Comparison of ENCODE assay signal across 24 cellular contexts in genomic region chr6:15602144-15602543, GRCh38.
DNase-seq lines count a peak whose midpoint lies in the region; ATAC-seq and TF ChIP-seq lines count a peak whose summit lies in the region.
"Had no signal": no experiment of that assay in that cellular context is flagged by ENCODE, and none has a peak within 500 bp of the region (broad histone marks: within the 10 kb centered on the region; RNA-seq: fewer than 3 reads in every experiment).

No MANE protein-coding gene starts in this region.

- no peaks in the 10 kb centered on the region for H3K4me1 ChIP-seq in right atrium auricular region
- H3K4me1 ChIP-seq: ascending aorta, HAP-1, tibial nerve had no signal

- no peak overlapping the region for H3K27ac Mint-ChIP-seq in stimulated activated effector memory CD8-positive, alpha-beta T cell treated with anti-CD3 and anti-CD28 coated beads, Interleukin-12 subunit alpha, Interleukin-12 subunit beta, amount 100 ng/mL, for 72 hours
- no peak overlapping the region for H3K27ac Mint-ChIP-seq in activated T-helper 17 cell treated with anti-CD3 and anti-CD28 coated beads, Interleukin-2, amount 50 U/mL, for 72 hours
- H3K27ac Mint-ChIP-seq: activated naive CD8-positive, alpha-beta T cell treated with anti-CD3 and anti-CD28 coated beads, Interleukin-2, amount 10 ng/mL, durations not matched to agents 7 days and 5 days; activated T-helper 2 cell treated with anti-CD3 and anti-CD28 coated beads, Interferon-gamma antibody, Interleukin-2, Interleukin-4, amounts not matched to agents 10 μg/mL and 5 μg/mL and 100 μg/mL, durations not matched to agents 14 hours and 24 hours and 36 hours; natural killer cell treated with Interleukin-12 subunit alpha and Interleukin-12 subunit beta and Interleukin-15 and Interleukin-18, amount 100 ng/mL, for 72 hours had no signal

- H3K27me3 Mint-ChIP-seq in activated T-helper 17 cell treated with anti-CD3 and anti-CD28 coated beads, Interleukin-2, amount 50 U/mL, for 72 hours, result no peaks in the 10 kb centered on the region
- H3K27me3 Mint-ChIP-seq: activated naive CD8-positive, alpha-beta T cell treated with anti-CD3 and anti-CD28 coated beads, Interleukin-2, amount 10 ng/mL, durations not matched to agents 7 days and 5 days; natural killer cell treated with Interleukin-12 subunit alpha and Interleukin-12 subunit beta and Interleukin-15 and Interleukin-18, amount 100 ng/mL, for 72 hours had no signal

- no peak overlapping the region for H3K4me3 ChIP-seq in right atrium auricular region
- no peak overlapping the region for H3K4me3 ChIP-seq in epithelial cell of esophagus (ENCODE audit: low read length)
- H3K4me3 ChIP-seq: ascending aorta, cardiac muscle cell, gastrocnemius medialis, HAP-1, tibial nerve had no signal

- TF ChIP-seq CTCF in right atrium auricular region (IDR thresholded peaks at IDR 0.05) (no peak), epithelial cell of esophagus (IDR thresholded peaks at IDR 0.05; ENCODE audit: insufficient read depth, low read depth, low read length, missing control alignments) (no peak)

- ATAC-seq in Right ventricle myocardium superior (ENCODE audit: poor library complexity), result peak; percentile 38
- peak; percentile 43 for ATAC-seq in stimulated activated effector memory CD8-positive, alpha-beta T cell treated with anti-CD3 and anti-CD28 coated beads, Interleukin-12 subunit alpha, Interleukin-12 subunit beta, amount 100 ng/mL, for 72 hours
- ATAC-seq in activated T-helper 17 cell treated with anti-CD3 and anti-CD28 coated beads, Interleukin-2, amount 50 U/mL, for 72 hours (replicated peaks), result no peak
- ATAC-seq: gastrocnemius medialis; natural killer cell treated with Interleukin-12 subunit alpha and Interleukin-12 subunit beta and Interleukin-15 and Interleukin-18, amount 100 ng/mL, for 72 hours had no signal

- intact Hi-C loops in Right ventricle myocardium superior (cut with DNase I), result no loop called here

- H3K27me3 ChIP-seq in right atrium auricular region, result no peaks in the 10 kb centered on the region
- H3K27me3 ChIP-seq: ascending aorta, cardiac muscle cell, gastrocnemius medialis, tibial nerve had no signal

- no peak overlapping the region for H3K27ac ChIP-seq in right atrium auricular region
- H3K27ac ChIP-seq: 22Rv1, ascending aorta, cardiac muscle cell, gastrocnemius medialis, KMS-11, tibial nerve had no signal

- no peaks in the 10 kb centered on the region for H3K36me3 ChIP-seq in right atrium auricular region
- H3K36me3 ChIP-seq: ascending aorta, cardiac muscle cell, gastrocnemius medialis, HAP-1 had no signal

- peaks cover 20% of the 10 kb centered on the region for H3K4me1 Mint-ChIP-seq in stimulated activated effector memory CD8-positive, alpha-beta T cell treated with anti-CD3 and anti-CD28 coated beads, Interleukin-12 subunit alpha, Interleukin-12 subunit beta, amount 100 ng/mL, for 72 hours
- peaks cover 6% of the 10 kb centered on the region for H3K4me1 Mint-ChIP-seq in activated T-helper 17 cell treated with anti-CD3 and anti-CD28 coated beads, Interleukin-2, amount 50 U/mL, for 72 hours
- H3K4me1 Mint-ChIP-seq: activated naive CD8-positive, alpha-beta T cell treated with anti-CD3 and anti-CD28 coated beads, Interleukin-2, amount 10 ng/mL, durations not matched to agents 7 days and 5 days had no signal

- peaks cover 8% of the 10 kb centered on the region for H3K36me3 Mint-ChIP-seq in stimulated activated effector memory CD8-positive, alpha-beta T cell treated with anti-CD3 and anti-CD28 coated beads, Interleukin-12 subunit alpha, Interleukin-12 subunit beta, amount 100 ng/mL, for 72 hours
- peaks cover 37% of the 10 kb centered on the region for H3K36me3 Mint-ChIP-seq in activated T-helper 17 cell treated with anti-CD3 and anti-CD28 coated beads, Interleukin-2, amount 50 U/mL, for 72 hours (ENCODE audit: low read depth)

- no peaks in the 10 kb centered on the region for H3K9me3 Mint-ChIP-seq in stimulated activated effector memory CD8-positive, alpha-beta T cell treated with anti-CD3 and anti-CD28 coated beads, Interleukin-12 subunit alpha, Interleukin-12 subunit beta, amount 100 ng/mL, for 72 hours
- no peaks in the 10 kb centered on the region for H3K9me3 Mint-ChIP-seq in activated T-helper 17 cell treated with anti-CD3 and anti-CD28 coated beads, Interleukin-2, amount 50 U/mL, for 72 hours
- H3K9me3 Mint-ChIP-seq: activated naive CD8-positive, alpha-beta T cell treated with anti-CD3 and anti-CD28 coated beads, Interleukin-2, amount 10 ng/mL, durations not matched to agents 7 days and 5 days; activated T-helper 2 cell treated with anti-CD3 and anti-CD28 coated beads, Interferon-gamma antibody, Interleukin-2, Interleukin-4, amounts not matched to agents 10 μg/mL and 5 μg/mL and 100 μg/mL, durations not matched to agents 14 hours and 24 hours and 36 hours; natural killer cell treated with Interleukin-12 subunit alpha and Interleukin-12 subunit beta and Interleukin-15 and Interleukin-18, amount 100 ng/mL, for 72 hours had no signal

- H3K4me3 Mint-ChIP-seq in stimulated activated effector memory CD8-positive, alpha-beta T cell treated with anti-CD3 and anti-CD28 coated beads, Interleukin-12 subunit alpha, Interleukin-12 subunit beta, amount 100 ng/mL, for 72 hours, result no peak overlapping the region
- H3K4me3 Mint-ChIP-seq in activated T-helper 17 cell treated with anti-CD3 and anti-CD28 coated beads, Interleukin-2, amount 50 U/mL, for 72 hours, result no peak overlapping the region
- H3K4me3 Mint-ChIP-seq: activated naive CD8-positive, alpha-beta T cell treated with anti-CD3 and anti-CD28 coated beads, Interleukin-2, amount 10 ng/mL, durations not matched to agents 7 days and 5 days; CD14-positive monocyte; natural killer cell treated with Interleukin-12 subunit alpha and Interleukin-12 subunit beta and Interleukin-15 and Interleukin-18, amount 100 ng/mL, for 72 hours had no signal

- H3K9me3 ChIP-seq in right atrium auricular region, result no peaks in the 10 kb centered on the region
- H3K9me3 ChIP-seq: ascending aorta, gastrocnemius medialis, HAP-1, tibial nerve had no signal

- DNase-seq in DMS53 (lab: John Stamatoyannopoulos, UW), result peak; percentile 39
- no peak for DNase-seq in DMS53 treated with DMSO at 0.1 percent for 48 hours (lab: John Stamatoyannopoulos, UW; ENCODE audit: unreplicated experiment)
- DNase-seq in Right ventricle myocardium superior, result peak; percentile 52
- no peak for DNase-seq in right atrium auricular region (ENCODE audit: low spot score)
- peak; percentile 33 for DNase-seq in epithelial cell of esophagus (ENCODE audit: low read depth)
- DNase-seq in stimulated activated effector memory CD8-positive, alpha-beta T cell treated with anti-CD3 and anti-CD28 coated beads, Interleukin-12 subunit alpha, Interleukin-12 subunit beta, amount 100 ng/mL, for 72 hours (ENCODE audit: low spot score in 2 of 2), result no peak
- DNase-seq in germinal center (ENCODE audit: low spot score), result no peak
- DNase-seq: activated CD4-positive, alpha-beta T cell treated with anti-CD3 and anti-CD28 coated beads for 1 hour; activated CD8-positive, alpha-beta memory T cell treated with anti-CD3 and anti-CD28 coated beads for 24 hours; activated naive CD8-positive, alpha-beta T cell treated with anti-CD3 and anti-CD28 coated beads, Interleukin-2, amount 10 ng/mL, durations not matched to agents 7 days and 5 days; Calu3; gastrocnemius medialis; hypothalamus; NCI-H146 had no signal

Comparison
In these comparisons a context has a peak if more than half of its experiments do, and no peak if none do; other contexts are left out.
1. DNase-seq: peak in DMS53 (single experiment), Right ventricle myocardium superior (single experiment) and epithelial cell of esophagus (single experiment); none in DMS53 treated with DMSO at 0.1 percent for 48 hours (single experiment), right atrium auricular region (single experiment), stimulated activated effector memory CD8-positive, alpha-beta T cell treated with anti-CD3 and anti-CD28 coated beads, Interleukin-12 subunit alpha, Interleukin-12 subunit beta, amount 100 ng/mL, for 72 hours (0 of 2) and germinal center (single experiment).